In genomic region chr2:231050018-231050901, GRCh38 we compare ENCODE assay signal across 1 cellular context.
TF ChIP-seq lines count a peak whose summit lies in the region.

No MANE protein-coding gene starts in this region.

TF ChIP-seq in HepG2, 621 proteins besides CTCF, POLR2A, EP300 and RAD21 (continued from another document and continues in another):
- TF ChIP-seq SCMH1 (CRISPR knock-in tag; IDR thresholded peaks at IDR 0.05; ENCODE audit: borderline replicate concordance) (no peak), GMEB2 (CRISPR knock-in tag; IDR thresholded peaks at IDR 0.05; ENCODE audit: low read depth) (peak; percentile 22; the same call in 1 of the 2 replicates), ZUFSP (CRISPR knock-in tag; IDR thresholded peaks at IDR 0.05; ENCODE audit: borderline replicate concordance) (no peak), ZNF20 (CRISPR knock-in tag; IDR thresholded peaks at IDR 0.05) (0 out of 2 replicates have a peak, but pooled peaks have one; percentile 31), IRF2 (CRISPR knock-in tag; IDR thresholded peaks at IDR 0.05) (peak; percentile 98), ZNF788 (CRISPR knock-in tag; IDR thresholded peaks at IDR 0.05; ENCODE audit: borderline replicate concordance) (peak; percentile 99; the same call in 1 of the 2 replicates), ZNF891 (CRISPR knock-in tag; IDR thresholded peaks at IDR 0.05) (no peak; the same call in 1 of the 2 replicates), ZNF569 (CRISPR knock-in tag; IDR thresholded peaks at IDR 0.05; ENCODE audit: borderline replicate concordance) (0 out of 2 replicates have a peak, but pooled peaks have one; percentile 79), STAT6 (CRISPR knock-in tag; IDR thresholded peaks at IDR 0.05; ENCODE audit: borderline replicate concordance) (peak; percentile 100), PRPF4 (IDR thresholded peaks at IDR 0.05; ENCODE audit: low read depth, low read length, poor library complexity, severe bottlenecking) (no peak), SATB2 (CRISPR knock-in tag; IDR thresholded peaks at IDR 0.05) (peak; percentile 96; the same call in 1 of the 2 replicates), NR2F1 (CRISPR knock-in tag; IDR thresholded peaks at IDR 0.05) (peak; percentile 98), CEBPZ (IDR thresholded peaks at IDR 0.05; ENCODE audit: low read length) (no peak), ZNF570 (CRISPR knock-in tag; IDR thresholded peaks at IDR 0.05; ENCODE audit: borderline replicate concordance) (no peak), MXI1 (IDR thresholded peaks at IDR 0.05; ENCODE audit: borderline replicate concordance, low read depth, low read length) (peak; percentile 88; the same call in 2 of the 3 replicates), MTF1 (CRISPR knock-in tag; IDR thresholded peaks at IDR 0.05) (peak; percentile 76; the same call in 1 of the 2 replicates), ZFP1 (CRISPR knock-in tag; IDR thresholded peaks at IDR 0.05) (peak; percentile 96), MATR3 (CRISPR knock-in tag; IDR thresholded peaks at IDR 0.05) (no peak), RFX3 (CRISPR knock-in tag; IDR thresholded peaks at IDR 0.05) (no peak), HOXD1 (CRISPR knock-in tag; IDR thresholded peaks at IDR 0.05) (peak; percentile 98), PITX1 (CRISPR knock-in tag; IDR thresholded peaks at IDR 0.05) (peak; percentile 97), ZMAT3 (CRISPR knock-in tag; conservative IDR thresholded peaks at IDR 0.05) (peak; percentile 87), ZBTB1 (CRISPR knock-in tag; IDR thresholded peaks at IDR 0.05; ENCODE audit: borderline replicate concordance) (no peak), SMARCC2 (IDR thresholded peaks at IDR 0.05) (peak; percentile 92), ZNF7 (CRISPR knock-in tag; IDR thresholded peaks at IDR 0.05) (peak; percentile 65; the same call in 1 of the 2 replicates), ZNF33B (CRISPR knock-in tag; IDR thresholded peaks at IDR 0.05) (no peak; the same call in 1 of the 2 replicates), RERE (CRISPR knock-in tag; IDR thresholded peaks at IDR 0.05; ENCODE audit: low read depth) (peak; percentile 89), TRAFD1 (CRISPR knock-in tag; IDR thresholded peaks at IDR 0.05; ENCODE audit: borderline replicate concordance) (peak; percentile 74; the same call in 1 of the 2 replicates), ZNF749 (CRISPR knock-in tag; IDR thresholded peaks at IDR 0.05; ENCODE audit: borderline replicate concordance) (peak; percentile 93), ARNT (IDR thresholded peaks at IDR 0.05) (no peak), GABPB1 (CRISPR knock-in tag; IDR thresholded peaks at IDR 0.05) (peak; percentile 65; the same call in 1 of the 2 replicates), IKZF4 (CRISPR knock-in tag; IDR thresholded peaks at IDR 0.05; ENCODE audit: borderline replicate concordance, low read depth, not compliant biosample characterization) (no peak), ZNF451 (CRISPR knock-in tag; IDR thresholded peaks at IDR 0.05) (peak; percentile 90), KAT2B (IDR thresholded peaks at IDR 0.05; ENCODE audit: borderline replicate concordance, low read depth, low read length) (no peak)
- TF ChIP-seq, protein P1, sequence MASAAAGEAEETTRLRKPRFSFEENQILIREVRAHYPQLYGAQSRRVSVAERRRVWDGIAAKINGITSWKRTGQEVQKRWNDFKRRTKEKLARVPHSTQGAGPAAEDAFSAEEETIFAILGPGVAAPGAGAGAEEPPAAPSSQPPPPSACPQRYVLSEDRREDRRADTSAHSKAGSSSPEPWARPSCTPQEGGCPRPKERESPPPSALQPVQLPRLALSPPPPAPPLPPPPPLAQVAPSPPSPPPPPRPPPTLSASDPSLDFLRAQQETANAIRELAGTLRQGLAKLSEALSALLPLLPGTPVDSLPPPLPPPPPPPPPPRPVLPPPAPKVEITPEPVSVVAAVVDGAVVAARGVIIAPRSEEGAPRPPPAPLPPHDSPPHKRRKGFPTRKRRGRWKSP (CRISPR knock-in tag; IDR thresholded peaks at IDR 0.05), result peak; percentile 98; the same call in 1 of the 2 replicates
- TF ChIP-seq, protein P2, sequence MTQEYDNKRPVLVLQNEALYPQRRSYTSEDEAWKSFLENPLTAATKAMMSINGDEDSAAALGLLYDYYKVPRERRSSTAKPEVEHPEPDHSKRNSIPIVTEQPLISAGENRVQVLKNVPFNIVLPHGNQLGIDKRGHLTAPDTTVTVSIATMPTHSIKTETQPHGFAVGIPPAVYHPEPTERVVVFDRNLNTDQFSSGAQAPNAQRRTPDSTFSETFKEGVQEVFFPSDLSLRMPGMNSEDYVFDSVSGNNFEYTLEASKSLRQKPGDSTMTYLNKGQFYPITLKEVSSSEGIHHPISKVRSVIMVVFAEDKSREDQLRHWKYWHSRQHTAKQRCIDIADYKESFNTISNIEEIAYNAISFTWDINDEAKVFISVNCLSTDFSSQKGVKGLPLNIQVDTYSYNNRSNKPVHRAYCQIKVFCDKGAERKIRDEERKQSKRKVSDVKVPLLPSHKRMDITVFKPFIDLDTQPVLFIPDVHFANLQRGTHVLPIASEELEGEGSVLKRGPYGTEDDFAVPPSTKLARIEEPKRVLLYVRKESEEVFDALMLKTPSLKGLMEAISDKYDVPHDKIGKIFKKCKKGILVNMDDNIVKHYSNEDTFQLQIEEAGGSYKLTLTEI (CRISPR knock-in tag; conservative IDR thresholded peaks at IDR 0.05), result no peak
- TF ChIP-seq, protein P3, sequence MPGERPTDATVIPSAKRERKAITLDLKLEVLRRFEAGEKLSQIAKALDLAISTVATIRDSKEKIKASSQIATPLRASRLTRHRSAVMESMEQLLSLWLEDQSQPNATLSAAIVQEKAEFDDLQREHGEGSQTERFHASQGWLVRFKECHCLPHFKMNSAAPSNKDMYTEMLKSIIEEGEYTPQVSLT (CRISPR knock-in tag; IDR thresholded peaks at IDR 0.05; ENCODE audit: borderline replicate concordance, low read depth), result peak; percentile 26; the same call in 1 of the 2 replicates
- TF ChIP-seq, protein P4, sequence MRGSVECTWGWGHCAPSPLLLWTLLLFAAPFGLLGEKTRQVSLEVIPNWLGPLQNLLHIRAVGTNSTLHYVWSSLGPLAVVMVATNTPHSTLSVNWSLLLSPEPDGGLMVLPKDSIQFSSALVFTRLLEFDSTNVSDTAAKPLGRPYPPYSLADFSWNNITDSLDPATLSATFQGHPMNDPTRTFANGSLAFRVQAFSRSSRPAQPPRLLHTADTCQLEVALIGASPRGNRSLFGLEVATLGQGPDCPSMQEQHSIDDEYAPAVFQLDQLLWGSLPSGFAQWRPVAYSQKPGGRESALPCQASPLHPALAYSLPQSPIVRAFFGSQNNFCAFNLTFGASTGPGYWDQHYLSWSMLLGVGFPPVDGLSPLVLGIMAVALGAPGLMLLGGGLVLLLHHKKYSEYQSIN (CRISPR knock-in tag; IDR thresholded peaks at IDR 0.05; ENCODE audit: borderline replicate concordance), result no peak
